ENCODE assay signal across 10 cellular contexts in genomic region chr6:139765825-139766285, GRCh38.
DNase-seq lines count a peak whose midpoint lies in the region; ATAC-seq and TF ChIP-seq lines count a peak whose summit lies in the region.
"Had no signal": no experiment of that assay in that cellular context is flagged by ENCODE, and none has a peak within 500 bp of the region (broad histone marks: within the 10 kb centered on the region; RNA-seq: fewer than 3 reads in every experiment).

No MANE protein-coding gene starts in this region.

- H3K4me3 Mint-ChIP-seq in activated T-helper 17 cell treated with anti-CD3 and anti-CD28 coated beads, Interleukin-2, amount 50 U/mL, for 72 hours, result no peak overlapping the region

- no peak overlapping the region for H3K27ac Mint-ChIP-seq in activated T-helper 17 cell treated with anti-CD3 and anti-CD28 coated beads, Interleukin-2, amount 50 U/mL, for 72 hours

- H3K9me3 ChIP-seq in tibial artery, result no peaks in the 10 kb centered on the region

- no peaks in the 10 kb centered on the region for H3K27me3 Mint-ChIP-seq in activated T-helper 17 cell treated with anti-CD3 and anti-CD28 coated beads, Interleukin-2, amount 50 U/mL, for 72 hours

- no peaks in the 10 kb centered on the region for H3K36me3 ChIP-seq in tibial artery

- H3K4me1 Mint-ChIP-seq in activated T-helper 17 cell treated with anti-CD3 and anti-CD28 coated beads, Interleukin-2, amount 50 U/mL, for 72 hours, result peaks cover 10% of the 10 kb centered on the region

- H3K4me3 ChIP-seq in tibial artery, result no peak overlapping the region

- peaks cover 8 to 33% (median 14%) of the 10 kb centered on the region in 4 donors for H3K4me1 ChIP-seq in tibial artery

- peak; percentile 38 for ATAC-seq in activated T-helper 17 cell treated with anti-CD3 and anti-CD28 coated beads, Interleukin-2, amount 50 U/mL, for 72 hours (replicated peaks)
- no peak for ATAC-seq in GM21786 (IDR thresholded peaks at IDR 0.05; ENCODE audit: unreplicated experiment)

- H3K27ac ChIP-seq in tibial artery, result peak overlapping the region; percentile 64 to 68

- DNase-seq in HuH-7.5 (ENCODE audit: low spot score) (peak; percentile 39), kidney tubule cell (ENCODE audit: low spot score) (peak; percentile 60), tibial artery (no peak), NCI-H2196 (lab: John Stamatoyannopoulos, UW; ENCODE audit: unreplicated experiment) (no peak), mucosa of gallbladder (ENCODE audit: low spot score) (no peak)
- DNase-seq in effector CD4-positive, alpha-beta T cell, result no peak
- DNase-seq: head of caudate nucleus, nucleus accumbens had no signal

- H3K27me3 ChIP-seq in tibial artery, result no peaks in the 10 kb centered on the region

- intact Hi-C loops in tibial artery (cut with DNase I; ENCODE audit: low total_unique reads), result no loop called here

- H3K36me3 Mint-ChIP-seq in activated T-helper 17 cell treated with anti-CD3 and anti-CD28 coated beads, Interleukin-2, amount 50 U/mL, for 72 hours (ENCODE audit: low read depth), result no peaks in the 10 kb centered on the region

- H3K9me3 Mint-ChIP-seq in activated T-helper 17 cell treated with anti-CD3 and anti-CD28 coated beads, Interleukin-2, amount 50 U/mL, for 72 hours, result no peaks in the 10 kb centered on the region

- no peak for TF ChIP-seq CTCF in tibial artery (IDR thresholded peaks at IDR 0.05)

Comparison
In these comparisons a context has a peak if more than half of its experiments do, and no peak if none do; other contexts are left out.
1. DNase-seq: peak in HuH-7.5 (single experiment) and kidney tubule cell (single experiment); none in tibial artery (0 of 2), NCI-H2196 (single experiment), mucosa of gallbladder (single experiment) and effector CD4-positive, alpha-beta T cell (single experiment).